ENCODE assay signal across 1 cellular context in genomic region chr9:4984571-4985375, GRCh38.
TF ChIP-seq lines count a peak whose summit lies in the region.

TSS of gene JAK2 (plus strand) at chr9:4985272. CDS start at chr9:5021988, 36,716 bp downstream.

TF ChIP-seq in K562, 482 proteins besides CTCF, POLR2A, EP300 and RAD21 (continued from another document):
- no peak for TF ChIP-seq ZNF77 (CRISPR knock-in tag; IDR thresholded peaks at IDR 0.05)
- no peak for TF ChIP-seq STAT6 (CRISPR knock-in tag; IDR thresholded peaks at IDR 0.05)
- peak; percentile 94 for TF ChIP-seq JUND (IDR thresholded peaks at IDR 0.05; ENCODE audit: borderline replicate concordance, low read depth, low read length)
- peak; percentile 89; the same call in 1 of the 3 replicates for TF ChIP-seq JUND (tag; IDR thresholded peaks at IDR 0.05; ENCODE audit: borderline replicate concordance, low read depth, low read length)
- TF ChIP-seq RBFOX2 (IDR thresholded peaks at IDR 0.05; ENCODE audit: low read depth, low read length) = peak; percentile 93
- no peak for TF ChIP-seq CGGBP1 (CRISPR knock-in tag; IDR thresholded peaks at IDR 0.05)
- no peak for TF ChIP-seq ZNF561 (CRISPR knock-in tag; conservative IDR thresholded peaks at IDR 0.05)
- TF ChIP-seq NELFE (IDR thresholded peaks at IDR 0.05; ENCODE audit: insufficient read depth, insufficient read length) = no peak
- TF ChIP-seq PKNOX1 (IDR thresholded peaks at IDR 0.05) = no peak
- no peak for TF ChIP-seq EHMT2 (IDR thresholded peaks at IDR 0.05)
- TF ChIP-seq REST (CRISPR knock-in tag; IDR thresholded peaks at IDR 0.05; ENCODE audit: low read depth) = 0 out of 2 replicates have a peak, but pooled peaks have one; percentile 41
- no peak for TF ChIP-seq BRF1 (IDR thresholded peaks at IDR 0.05; ENCODE audit: borderline replicate concordance, extremely low read depth, insufficient read length)
- no peak for TF ChIP-seq LARP7 (IDR thresholded peaks at IDR 0.05)
- no peak for TF ChIP-seq ZBTB34 (CRISPR knock-in tag; IDR thresholded peaks at IDR 0.05)
- no peak for TF ChIP-seq DNMT1 (IDR thresholded peaks at IDR 0.05)
- no peak for TF ChIP-seq BMI1 (IDR thresholded peaks at IDR 0.05; ENCODE audit: low read length)
- peak; percentile 9 to 34; a peak in 1 of 4 replicates for TF ChIP-seq MLLT1 (IDR thresholded peaks at IDR 0.05)
- TF ChIP-seq SMAD1 (IDR thresholded peaks at IDR 0.05; ENCODE audit: low read depth, low read length, partially characterized antibody) = no peak
- no peak for TF ChIP-seq KAT2B (IDR thresholded peaks at IDR 0.05; ENCODE audit: low read depth, low read length)
- TF ChIP-seq ILF3 (IDR thresholded peaks at IDR 0.05; ENCODE audit: borderline replicate concordance) = no peak
- no peak for TF ChIP-seq ZBTB49 (CRISPR knock-in tag; IDR thresholded peaks at IDR 0.05; ENCODE audit: borderline replicate concordance)
- peak; percentile 96 for TF ChIP-seq FOSL1 (tag; conservative IDR thresholded peaks at IDR 0.05)
- TF ChIP-seq TOE1 (IDR thresholded peaks at IDR 0.05; ENCODE audit: borderline replicate concordance) = no peak
- 0 out of 2 replicates have a peak, but pooled peaks have one; percentile 55 for TF ChIP-seq TOE1 (CRISPR knock-in tag; IDR thresholded peaks at IDR 0.05; ENCODE audit: borderline replicate concordance, low read depth)
- TF ChIP-seq E2F1 (CRISPR knock-in tag; IDR thresholded peaks at IDR 0.05) = peak; percentile 50; the same call in 1 of the 2 replicates
- TF ChIP-seq SREBF2 (CRISPR knock-in tag; IDR thresholded peaks at IDR 0.05) = no peak
- no peak; the same call in 1 of the 2 replicates for TF ChIP-seq NFIC (IDR thresholded peaks at IDR 0.05)
- no peak for TF ChIP-seq KLF13 (tag; IDR thresholded peaks at IDR 0.05; ENCODE audit: borderline replicate concordance, low read depth)
- TF ChIP-seq ZNF551 (CRISPR knock-in tag; IDR thresholded peaks at IDR 0.05) = no peak
- TF ChIP-seq ZNF197 (CRISPR knock-in tag; IDR thresholded peaks at IDR 0.05; ENCODE audit: low read depth) = no peak
- TF ChIP-seq RBBP5 (IDR thresholded peaks at IDR 0.05; ENCODE audit: borderline replicate concordance, insufficient read depth, low read length, poor library complexity, severe bottlenecking) = peak; percentile 62
- no peak for TF ChIP-seq E2F8 (IDR thresholded peaks at IDR 0.05; ENCODE audit: low read depth, partially characterized antibody)
